ENCODE assay signal across 21 cellular contexts in genomic region chr14:68811161-68811560, GRCh38. TPM values are rescaled to one million over a fixed set of nuclear protein-coding genes. Genes with fewer than 3 reads are reported as not detected.
A peak's percentile ranks its signal among the peaks of the same experiment; 100 is the strongest.
DNase-seq lines count a peak whose midpoint lies in the region; ATAC-seq and TF ChIP-seq lines count a peak whose summit lies in the region.
"Had no signal": no experiment of that assay in that cellular context is flagged by ENCODE, and none has a peak within 500 bp of the region (broad histone marks: within the 10 kb centered on the region; RNA-seq: fewer than 3 reads in every experiment).

No MANE protein-coding gene starts in this region.

- H3K4me1 ChIP-seq in BLaER1 treated with 17β-estradiol and CSF1 and Interleukin-3, amounts not matched to agents 10 nM and 100 nM, result peaks cover 64 to 89% (median 74%) of the 10 kb centered on the region in 10 experiments
- peaks cover 57% of the 10 kb centered on the region for H3K4me1 ChIP-seq in CD4-positive, alpha-beta memory T cell (ENCODE audit: insufficient read depth, low read length)
- H3K4me1 ChIP-seq in BE2C, result peaks cover 4% of the 10 kb centered on the region; the same call in 1 of the 2 replicates

- H3K27me3 ChIP-seq in BLaER1 treated with 17β-estradiol and CSF1 and Interleukin-3, amounts not matched to agents 10 nM and 100 nM, result no peaks in the 10 kb centered on the region
- H3K27me3 ChIP-seq in CD4-positive, alpha-beta memory T cell (ENCODE audit: insufficient read depth, low read length), result no peaks in the 10 kb centered on the region
- no peaks in the 10 kb centered on the region for H3K27me3 ChIP-seq in BE2C

- H3K27ac ChIP-seq in BLaER1 treated with 17β-estradiol and CSF1 and Interleukin-3, amounts not matched to agents 10 nM and 100 nM, result no peak overlapping the region
- H3K27ac ChIP-seq in CD4-positive, alpha-beta memory T cell (ENCODE audit: low read depth, low read length), result no peak overlapping the region
- H3K27ac ChIP-seq: GM23248, SK-N-MC, WERI-Rb-1 had no signal

- CTCF ChIA-PET in CD4-positive, alpha-beta memory T cell (lab: Charles Lee; ENCODE audit: partially characterized antibody), result interaction anchor here (1.4 to 11.1 kb wide), 3 partner anchors 14 to 560 kb away, joined by 3 to 238 read pairs (median 5); partner anchors contain the start of gene ZFP36L1

- H3K36me3 Mint-ChIP-seq in CD4-positive, alpha-beta memory T cell, result peaks cover 0 to 1% of the 10 kb centered on the region in 2 donors
- peaks cover 15% of the 10 kb centered on the region for H3K36me3 Mint-ChIP-seq in effector memory CD8-positive, alpha-beta T cell (ENCODE audit: insufficient read depth)
- H3K36me3 Mint-ChIP-seq in stimulated activated effector memory CD8-positive, alpha-beta T cell treated with anti-CD3 and anti-CD28 coated beads, Interleukin-12 subunit alpha, Interleukin-12 subunit beta, amount 100 ng/mL, for 72 hours, result no peaks in the 10 kb centered on the region
- H3K36me3 Mint-ChIP-seq: IgD-negative memory B cell, mesothelial cell of epicardium had no signal

- POLR2A ChIA-PET in CD4-positive, alpha-beta memory T cell (lab: Charles Lee; ENCODE audit: partially characterized antibody), result interaction anchor here (26.7 kb wide), 1 partner anchor 23 kb away, joined by 1973 read pairs; the partner anchor contains the start of gene ZFP36L1

- ATAC-seq in effector memory CD8-positive, alpha-beta T cell (replicated peaks), result no peak
- ATAC-seq in stimulated activated effector memory CD8-positive, alpha-beta T cell treated with anti-CD3 and anti-CD28 coated beads, Interleukin-12 subunit alpha, Interleukin-12 subunit beta, amount 100 ng/mL, for 72 hours, result no peak
- no peak for ATAC-seq in HG02623 (IDR thresholded peaks at IDR 0.05; ENCODE audit: unreplicated experiment)
- ATAC-seq: sciatic nerve had no signal

- H3K27ac Mint-ChIP-seq in CD4-positive, alpha-beta memory T cell, result peak overlapping the region in 5 of 7 donors; percentile 13 to 95 (median 62)
- peak overlapping the region; percentile 95 to 98 for H3K27ac Mint-ChIP-seq in effector memory CD8-positive, alpha-beta T cell
- H3K27ac Mint-ChIP-seq in stimulated activated effector memory CD8-positive, alpha-beta T cell treated with anti-CD3 and anti-CD28 coated beads, Interleukin-12 subunit alpha, Interleukin-12 subunit beta, amount 100 ng/mL, for 72 hours, result peak overlapping the region; percentile 79
- H3K27ac Mint-ChIP-seq: activated CD4-positive, alpha-beta memory T cell treated with anti-CD3 and anti-CD28 coated beads, Interleukin-2, amount 10 ng/mL, durations not matched to agents 7 days and 5 days; activated naive CD4-positive, alpha-beta T cell treated with anti-CD3 and anti-CD28 coated beads for 36 hours; mesothelial cell of epicardium had no signal

- H3K27me3 Mint-ChIP-seq in CD4-positive, alpha-beta memory T cell, result no peaks in the 10 kb centered on the region
- no peaks in the 10 kb centered on the region for H3K27me3 Mint-ChIP-seq in effector memory CD8-positive, alpha-beta T cell
- H3K27me3 Mint-ChIP-seq: activated CD4-positive, alpha-beta memory T cell treated with anti-CD3 and anti-CD28 coated beads, Interleukin-2, amount 10 ng/mL, durations not matched to agents 7 days and 5 days had no signal

- H3K9me3 Mint-ChIP-seq in CD4-positive, alpha-beta memory T cell, result peaks cover 0 to 1% (median 0%) of the 10 kb centered on the region in 8 donors
- no peaks in the 10 kb centered on the region for H3K9me3 Mint-ChIP-seq in effector memory CD8-positive, alpha-beta T cell
- no peaks in the 10 kb centered on the region for H3K9me3 Mint-ChIP-seq in stimulated activated effector memory CD8-positive, alpha-beta T cell treated with anti-CD3 and anti-CD28 coated beads, Interleukin-12 subunit alpha, Interleukin-12 subunit beta, amount 100 ng/mL, for 72 hours
- H3K9me3 Mint-ChIP-seq: activated CD4-positive, alpha-beta memory T cell treated with anti-CD3 and anti-CD28 coated beads, Interleukin-2, amount 10 ng/mL, durations not matched to agents 7 days and 5 days; activated naive CD4-positive, alpha-beta T cell treated with anti-CD3 and anti-CD28 coated beads for 36 hours; IgD-negative memory B cell; mesothelial cell of epicardium; neural crest cell had no signal

- 0 out of 22 replicates have a peak, but pooled peaks cover 0 to 4% (median 0%) of the 10 kb centered on the region in 11 experiments for H3K36me3 ChIP-seq in BLaER1 treated with 17β-estradiol and CSF1 and Interleukin-3, amounts not matched to agents 10 nM and 100 nM
- no peaks in the 10 kb centered on the region for H3K36me3 ChIP-seq in CD4-positive, alpha-beta memory T cell (ENCODE audit: insufficient read depth, low read length)
- H3K36me3 ChIP-seq in BE2C, result no peaks in the 10 kb centered on the region
- H3K36me3 ChIP-seq: WERI-Rb-1 had no signal

- intact Hi-C loops in CD4-positive, alpha-beta memory T cell (cut with micrococcal nuclease), result loop anchor here (10.0 kb wide), 1 partner anchor 1196 kb away; the partner anchor contains the start of gene ARG2

- no peak overlapping the region for H3K4me3 ChIP-seq in BLaER1 treated with 17β-estradiol and CSF1 and Interleukin-3, amounts not matched to agents 10 nM and 100 nM
- no peak overlapping the region for H3K4me3 ChIP-seq in CD4-positive, alpha-beta memory T cell (ENCODE audit: low read length in 2 of 2)
- H3K4me3 ChIP-seq in BE2C (ENCODE audit: low read depth, low read length), result no peak overlapping the region
- H3K4me3 ChIP-seq: GM23248, SK-N-MC had no signal

- peaks cover 40 to 65% (median 51%) of the 10 kb centered on the region in 4 donors for H3K4me1 Mint-ChIP-seq in CD4-positive, alpha-beta memory T cell
- H3K4me1 Mint-ChIP-seq in effector memory CD8-positive, alpha-beta T cell (ENCODE audit: low read depth in 2 of 2), result peaks cover 31 to 66% of the 10 kb centered on the region in 2 donors
- H3K4me1 Mint-ChIP-seq in stimulated activated effector memory CD8-positive, alpha-beta T cell treated with anti-CD3 and anti-CD28 coated beads, Interleukin-12 subunit alpha, Interleukin-12 subunit beta, amount 100 ng/mL, for 72 hours, result peaks cover 64% of the 10 kb centered on the region

- H3K4me2 ChIP-seq in BLaER1 treated with 17β-estradiol and CSF1 and Interleukin-3, amounts not matched to agents 10 nM and 100 nM, result peak overlapping the region in 7 of 11 experiments; percentile 2 to 8 (median 6); a peak in 5 of 22 replicates

- peaks cover 0 to 23% (median 8%) of the 10 kb centered on the region in 11 experiments; a peak in 13 of 22 replicates for H3K9me3 ChIP-seq in BLaER1 treated with 17β-estradiol and CSF1 and Interleukin-3, amounts not matched to agents 10 nM and 100 nM (replicated peaks in 1 of 11)
- no peaks in the 10 kb centered on the region for H3K9me3 ChIP-seq in CD4-positive, alpha-beta memory T cell (ENCODE audit: control insufficient read depth in 1 of 2, low read length in 2 of 2)
- no peaks in the 10 kb centered on the region for H3K9me3 ChIP-seq in BE2C

- TF ChIP-seq CTCF in BE2C (IDR thresholded peaks at IDR 0.05; ENCODE audit: low read depth, low read length), result no peak

- H3K9ac ChIP-seq in BLaER1 treated with 17β-estradiol and CSF1 and Interleukin-3, amounts not matched to agents 10 nM and 100 nM, result no peak overlapping the region
- H3K9ac ChIP-seq: GM23248 had no signal

- DNase-seq in CD4-positive, alpha-beta memory T cell, result no peak
- DNase-seq in effector memory CD8-positive, alpha-beta T cell, result no peak
- DNase-seq in stimulated activated effector memory CD8-positive, alpha-beta T cell treated with anti-CD3 and anti-CD28 coated beads, Interleukin-12 subunit alpha, Interleukin-12 subunit beta, amount 100 ng/mL, for 72 hours (ENCODE audit: low spot score in 2 of 2), result no peak
- no peak for DNase-seq in BE2C
- no peak for DNase-seq in hypothalamus (lab: John Stamatoyannopoulos, UW)
- DNase-seq: activated CD4-positive, alpha-beta memory T cell treated with anti-CD3 and anti-CD28 coated beads, Interleukin-2, amount 10 ng/mL, durations not matched to agents 7 days and 5 days; activated naive CD4-positive, alpha-beta T cell treated with anti-CD3 and anti-CD28 coated beads for 36 hours; caudate nucleus; COR-L47; GM23248; NCI-H1417; NCI-H524; posterior cingulate gyrus; WERI-Rb-1 had no signal

- no peak overlapping the region for H3K4me3 Mint-ChIP-seq in CD4-positive, alpha-beta memory T cell
- no peak overlapping the region for H3K4me3 Mint-ChIP-seq in effector memory CD8-positive, alpha-beta T cell
- no peak overlapping the region for H3K4me3 Mint-ChIP-seq in stimulated activated effector memory CD8-positive, alpha-beta T cell treated with anti-CD3 and anti-CD28 coated beads, Interleukin-12 subunit alpha, Interleukin-12 subunit beta, amount 100 ng/mL, for 72 hours
- H3K4me3 Mint-ChIP-seq: activated CD4-positive, alpha-beta memory T cell treated with anti-CD3 and anti-CD28 coated beads, Interleukin-2, amount 10 ng/mL, durations not matched to agents 7 days and 5 days; activated naive CD4-positive, alpha-beta T cell treated with anti-CD3 and anti-CD28 coated beads for 36 hours; mesothelial cell of epicardium; neural crest cell had no signal

- peaks cover 0 to 11% (median 0%) of the 10 kb centered on the region in 11 experiments; a peak in 2 of 22 replicates for H4K20me1 ChIP-seq in BLaER1 treated with 17β-estradiol and CSF1 and Interleukin-3, amounts not matched to agents 10 nM and 100 nM

RNA-seq across cellular contexts. Expression of gene ZFP36L1, which starts 18.3 kb away (rescaled TPM):
- total RNA-seq in CD4-positive, alpha-beta memory T cell, result 100 to 1,000 TPM; 227 to 242 TPM
- 100 to 1,000 TPM in 1 of 2 donors, 10 to 100 TPM in 1; 60.3 to 127 TPM for polyA plus RNA-seq in CD4-positive, alpha-beta memory T cell
- polyA plus RNA-seq in BE2C (2012; ENCODE audit: insufficient read depth, insufficient read length, low read depth), result 0.71 TPM
